In genomic region chr15:26051771-26052685, GRCh38 we compare ENCODE assay signal across 2 cellular contexts.
TF ChIP-seq lines count a peak whose summit lies in the region.

No MANE protein-coding gene starts in this region.

TF ChIP-seq in HEK293, 187 proteins besides CTCF, POLR2A, EP300 and RAD21 (continued from another document and continues in another):
- no peak for TF ChIP-seq ZSCAN16 (tag by site-specific recombination; IDR thresholded peaks at IDR 0.05)
- no peak; the same call in 1 of the 2 replicates for TF ChIP-seq KLF8 (tag by site-specific recombination; IDR thresholded peaks at IDR 0.05)
- TF ChIP-seq ZNF174 (tag by site-specific recombination; IDR thresholded peaks at IDR 0.05) = no peak
- no peak for TF ChIP-seq ZNF791 (tag by site-specific recombination; IDR thresholded peaks at IDR 0.05)
- TF ChIP-seq PRDM1 (tag by site-specific recombination; IDR thresholded peaks at IDR 0.05) = no peak
- TF ChIP-seq, protein P1, sequence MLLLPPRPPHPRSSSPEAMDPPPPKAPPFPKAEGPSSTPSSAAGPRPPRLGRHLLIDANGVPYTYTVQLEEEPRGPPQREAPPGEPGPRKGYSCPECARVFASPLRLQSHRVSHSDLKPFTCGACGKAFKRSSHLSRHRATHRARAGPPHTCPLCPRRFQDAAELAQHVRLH (tag by site-specific recombination; IDR thresholded peaks at IDR 0.05) = peak; percentile 61; the same call in 1 of the 2 replicates
- TF ChIP-seq, protein P2, sequence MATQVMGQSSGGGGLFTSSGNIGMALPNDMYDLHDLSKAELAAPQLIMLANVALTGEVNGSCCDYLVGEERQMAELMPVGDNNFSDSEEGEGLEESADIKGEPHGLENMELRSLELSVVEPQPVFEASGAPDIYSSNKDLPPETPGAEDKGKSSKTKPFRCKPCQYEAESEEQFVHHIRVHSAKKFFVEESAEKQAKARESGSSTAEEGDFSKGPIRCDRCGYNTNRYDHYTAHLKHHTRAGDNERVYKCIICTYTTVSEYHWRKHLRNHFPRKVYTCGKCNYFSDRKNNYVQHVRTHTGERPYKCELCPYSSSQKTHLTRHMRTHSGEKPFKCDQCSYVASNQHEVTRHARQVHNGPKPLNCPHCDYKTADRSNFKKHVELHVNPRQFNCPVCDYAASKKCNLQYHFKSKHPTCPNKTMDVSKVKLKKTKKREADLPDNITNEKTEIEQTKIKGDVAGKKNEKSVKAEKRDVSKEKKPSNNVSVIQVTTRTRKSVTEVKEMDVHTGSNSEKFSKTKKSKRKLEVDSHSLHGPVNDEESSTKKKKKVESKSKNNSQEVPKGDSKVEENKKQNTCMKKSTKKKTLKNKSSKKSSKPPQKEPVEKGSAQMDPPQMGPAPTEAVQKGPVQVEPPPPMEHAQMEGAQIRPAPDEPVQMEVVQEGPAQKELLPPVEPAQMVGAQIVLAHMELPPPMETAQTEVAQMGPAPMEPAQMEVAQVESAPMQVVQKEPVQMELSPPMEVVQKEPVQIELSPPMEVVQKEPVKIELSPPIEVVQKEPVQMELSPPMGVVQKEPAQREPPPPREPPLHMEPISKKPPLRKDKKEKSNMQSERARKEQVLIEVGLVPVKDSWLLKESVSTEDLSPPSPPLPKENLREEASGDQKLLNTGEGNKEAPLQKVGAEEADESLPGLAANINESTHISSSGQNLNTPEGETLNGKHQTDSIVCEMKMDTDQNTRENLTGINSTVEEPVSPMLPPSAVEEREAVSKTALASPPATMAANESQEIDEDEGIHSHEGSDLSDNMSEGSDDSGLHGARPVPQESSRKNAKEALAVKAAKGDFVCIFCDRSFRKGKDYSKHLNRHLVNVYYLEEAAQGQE (tag by site-specific recombination; IDR thresholded peaks at IDR 0.05) = no peak
- no peak for TF ChIP-seq ZNF404 (tag by site-specific recombination; IDR thresholded peaks at IDR 0.05)
- TF ChIP-seq ZNF785 (tag by site-specific recombination; IDR thresholded peaks at IDR 0.05) = no peak
- no peak for TF ChIP-seq ZNF529 (tag by site-specific recombination; IDR thresholded peaks at IDR 0.05; ENCODE audit: insufficient replicate concordance)
- peak; percentile 50; the same call in 1 of the 2 replicates for TF ChIP-seq ZNF10 (tag by site-specific recombination; IDR thresholded peaks at IDR 0.05)
- no peak for TF ChIP-seq ZNF311 (tag by site-specific recombination; IDR thresholded peaks at IDR 0.05; ENCODE audit: borderline replicate concordance)
- no peak for TF ChIP-seq ZBTB7A (tag by site-specific recombination; IDR thresholded peaks at IDR 0.05; ENCODE audit: low read depth)
- TF ChIP-seq HOXD13 (CRISPR knock-in tag; IDR thresholded peaks at IDR 0.05; ENCODE audit: borderline replicate concordance) = no peak
- no peak for TF ChIP-seq ZNF600 (tag by site-specific recombination; IDR thresholded peaks at IDR 0.05)
- peak; percentile 43; the same call in 1 of the 2 replicates for TF ChIP-seq GLI2 (tag by site-specific recombination; IDR thresholded peaks at IDR 0.05; ENCODE audit: borderline replicate concordance, low read depth)
- TF ChIP-seq ZNF707 (tag by site-specific recombination; IDR thresholded peaks at IDR 0.05) = no peak
- TF ChIP-seq ZNF514 (tag by site-specific recombination; IDR thresholded peaks at IDR 0.05) = no peak
- no peak for TF ChIP-seq ZNF654 (tag by site-specific recombination; IDR thresholded peaks at IDR 0.05; ENCODE audit: low read depth)
- no peak for TF ChIP-seq ZSCAN5A (tag by site-specific recombination; IDR thresholded peaks at IDR 0.05)
- no peak for TF ChIP-seq ZNF211 (tag by site-specific recombination; IDR thresholded peaks at IDR 0.05; ENCODE audit: low read depth)
- no peak for TF ChIP-seq ZNF473 (tag by site-specific recombination; IDR thresholded peaks at IDR 0.05)
- TF ChIP-seq ZNF548 (tag by site-specific recombination; IDR thresholded peaks at IDR 0.05) = no peak
- no peak for TF ChIP-seq YY1 (tag by site-specific recombination; IDR thresholded peaks at IDR 0.05)
- 0 out of 2 replicates have a peak, but pooled peaks have one; percentile 19 for TF ChIP-seq ZNF692 (tag by site-specific recombination; IDR thresholded peaks at IDR 0.05)
- TF ChIP-seq ZNF239 (tag by site-specific recombination; IDR thresholded peaks at IDR 0.05) = no peak
- no peak for TF ChIP-seq KLF9 (tag by site-specific recombination; IDR thresholded peaks at IDR 0.05; ENCODE audit: low read depth)
- TF ChIP-seq ZXDB (tag by site-specific recombination; IDR thresholded peaks at IDR 0.05) = 0 out of 2 replicates have a peak, but pooled peaks have one; percentile 1
- TF ChIP-seq ZBTB17 (tag by site-specific recombination; IDR thresholded peaks at IDR 0.05) = peak; percentile 70
- no peak for TF ChIP-seq ZFP69B (tag by site-specific recombination; IDR thresholded peaks at IDR 0.05)

TF ChIP-seq in H1, 55 proteins besides CTCF, POLR2A, EP300 and RAD21 (continued from another document):
- no peak for TF ChIP-seq RFX5 (IDR thresholded peaks at IDR 0.05; ENCODE audit: borderline replicate concordance, low read depth, low read length)
- no peak for TF ChIP-seq SP4 (IDR thresholded peaks at IDR 0.05; ENCODE audit: low read length)
- no peak for TF ChIP-seq SIX5 (IDR thresholded peaks at IDR 0.05; ENCODE audit: low read depth, low read length)
- TF ChIP-seq RNF2 (IDR thresholded peaks at IDR 0.05; ENCODE audit: borderline replicate concordance, low read depth, low read length, missing control alignments, poor library complexity, severe bottlenecking) = no peak
- TF ChIP-seq ASH2L (IDR thresholded peaks at IDR 0.05; ENCODE audit: low read length) = no peak
- TF ChIP-seq POLR2AphosphoS5 (IDR thresholded peaks at IDR 0.05; ENCODE audit: low read depth, low read length) = no peak
- no peak for TF ChIP-seq SUZ12 (IDR thresholded peaks at IDR 0.05; ENCODE audit: low read length)
